ENCODE assay signal across 1 cellular context in genomic region chr16:81636298-81636960, GRCh38.
TF ChIP-seq lines count a peak whose summit lies in the region.

No MANE protein-coding gene starts in this region.

TF ChIP-seq in IMR-90, 13 proteins besides CTCF, POLR2A, EP300 and RAD21 (continued from another document):
- TF ChIP-seq RFX5 (IDR thresholded peaks at IDR 0.05; ENCODE audit: low read depth, low read length) (no peak), CEBPB (IDR thresholded peaks at IDR 0.05; ENCODE audit: low read depth, low read length) (peak; percentile 38; the same call in 1 of the 2 replicates)
